8 cellular contexts compared by ENCODE assay signal in the genomic region with DNA sequence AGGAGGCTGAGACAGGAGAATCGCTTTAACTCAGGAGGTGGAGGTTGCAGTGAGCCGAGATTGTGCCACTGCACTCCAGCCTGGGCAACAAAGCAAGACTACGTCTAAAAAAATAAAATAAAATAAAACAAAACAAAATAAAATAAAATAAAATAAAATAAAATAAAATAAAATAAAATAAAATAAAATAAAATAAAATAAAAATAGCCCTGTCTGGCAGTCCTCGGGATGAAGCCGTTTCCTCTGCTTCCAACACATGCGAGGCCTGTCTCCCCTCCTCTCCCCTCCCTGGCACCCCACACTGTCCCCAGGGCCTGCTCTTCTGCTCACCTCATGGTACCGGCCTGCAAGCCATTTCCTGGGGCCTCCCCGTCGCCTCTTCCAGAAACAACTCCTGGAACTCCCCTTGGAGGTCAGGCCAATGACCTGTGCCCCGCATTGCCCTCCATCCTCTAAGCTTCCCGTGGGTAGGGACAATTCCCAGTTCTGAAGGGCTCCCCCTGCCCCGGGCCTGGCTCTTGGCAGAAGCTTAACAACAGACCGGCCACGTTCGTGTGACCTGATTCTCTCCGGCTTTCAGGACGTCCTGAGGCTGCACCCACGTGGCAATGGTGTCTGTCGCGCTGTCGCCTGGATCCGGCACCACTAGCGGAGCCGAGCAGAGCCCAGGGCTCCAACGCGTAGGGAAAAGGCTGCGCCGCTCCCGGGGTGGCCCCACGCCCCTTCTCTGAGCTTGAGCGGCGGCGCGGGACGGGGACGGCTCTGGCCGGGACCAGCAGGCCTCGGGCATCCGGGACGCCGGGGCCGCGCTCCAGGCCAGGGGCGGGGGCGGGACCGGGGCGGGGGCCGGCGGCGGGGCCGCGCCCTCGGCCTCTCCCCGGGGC. TPM values are rescaled to one million over a fixed set of nuclear protein-coding genes. Genes with fewer than 3 reads are reported as not detected.
A peak's percentile ranks its signal among the peaks of the same experiment; 100 is the strongest.
DNase-seq lines count a peak whose midpoint lies in the region; ATAC-seq and TF ChIP-seq lines count a peak whose summit lies in the region.

No MANE protein-coding gene starts in this region.

- 24 to 66% methylated on average over 10 to 26 of the region's 54 CpGs for WGBS in thyroid gland, 2 donors

- TF ChIP-seq POLR2A in thyroid gland (IDR thresholded peaks at IDR 0.05): peak in 1 of 2 donors; percentile 18

- H3K27ac Mint-ChIP-seq in Caco-2 (ENCODE audit: unreplicated experiment): peak overlapping the region; percentile 92

- H3K27ac ChIP-seq in thyroid gland: peak overlapping the region; percentile 36 to 69 (median 63)

- peaks cover 6% of the 10 kb centered on the region for H3K4me1 Mint-ChIP-seq in Caco-2 (ENCODE audit: low read depth, unreplicated experiment)

- H3K36me3 ChIP-seq in Caco-2 (ENCODE audit: control insufficient read depth, insufficient read depth, low read length) (no peaks in the 10 kb centered on the region), endocrine pancreas (ENCODE audit: control insufficient read depth, insufficient read depth, low read length) (no peaks in the 10 kb centered on the region), thyroid gland (no peaks in the 10 kb centered on the region)

- peak overlapping the region; percentile 83 for H3K4me3 ChIP-seq in Caco-2 (ENCODE audit: low read depth, low read length)
- peak overlapping the region; percentile 62 for H3K4me3 ChIP-seq in WI38 (ENCODE audit: low read depth, low read length)
- no peak overlapping the region for H3K4me3 ChIP-seq in endocrine pancreas (ENCODE audit: control insufficient read depth, insufficient read depth, low read length)
- peak overlapping the region; percentile 39 for H3K4me3 ChIP-seq in mononuclear cell (ENCODE audit: low read length)
- peak overlapping the region in 1 of 3 donors; percentile 32 for H3K4me3 ChIP-seq in thyroid gland (replicated peaks in 1 of 3)

- H3K9me3 ChIP-seq in Caco-2: no peaks in the 10 kb centered on the region
- no peaks in the 10 kb centered on the region for H3K9me3 ChIP-seq in endocrine pancreas (ENCODE audit: control insufficient read depth, low read length)
- H3K9me3 ChIP-seq in mononuclear cell (ENCODE audit: low read depth, low read length): no peaks in the 10 kb centered on the region
- H3K9me3 ChIP-seq in thyroid gland: no peaks in the 10 kb centered on the region

- DNase-seq in Caco-2 (peak; percentile 52 to 66), thyroid gland (peak; percentile 20 to 42)

- TSS peak; percentile 50 for BruUV-seq in Caco-2 (replicated peaks; lab: Mats Ljungman, UMichigan)

- H3K36me3 Mint-ChIP-seq in Caco-2 (ENCODE audit: insufficient read depth, unreplicated experiment): no peaks in the 10 kb centered on the region

- no peaks in the 10 kb centered on the region for H3K27me3 Mint-ChIP-seq in Caco-2 (ENCODE audit: insufficient read depth, unreplicated experiment)

- CTCF ChIA-PET in Caco-2 (lab: Charles Lee): interaction anchor here (1.0 kb wide), 1 partner anchor 62 kb away, joined by 4 read pairs; no protein-coding TSS in a partner anchor

- no peaks in the 10 kb centered on the region for H3K9me3 Mint-ChIP-seq in Caco-2 (ENCODE audit: unreplicated experiment)

- H3K9ac ChIP-seq in endocrine pancreas (ENCODE audit: control insufficient read depth, insufficient read depth, low read length): peak overlapping the region; percentile 2

- TF ChIP-seq CTCF in Caco-2 (IDR thresholded peaks at IDR 0.05; ENCODE audit: insufficient read depth in 1 of 2, low read depth in 1 of 2, low read length in 1 of 2, severe bottlenecking in 1 of 2, unreplicated experiment in 1 of 2) (no peak), WI38 (IDR thresholded peaks at IDR 0.05; ENCODE audit: low read depth, low read length) (no peak), thyroid gland (IDR thresholded peaks at IDR 0.05) (no peak)

- intact Hi-C loops in Caco-2 (cut with micrococcal nuclease; ENCODE audit: unreplicated experiment): no loop called here
- intact Hi-C loops in thyroid gland (cut with DNase I): no loop called here

- POLR2A ChIA-PET in Caco-2 (lab: Charles Lee): no interaction called here

- peak overlapping the region; percentile 95 for H3K4me3 Mint-ChIP-seq in Caco-2 (ENCODE audit: unreplicated experiment)

- H3K4me1 ChIP-seq in Caco-2: 0 out of 2 replicates have a peak, but pooled peaks cover 4% of the 10 kb centered on the region
- no peaks in the 10 kb centered on the region for H3K4me1 ChIP-seq in endocrine pancreas (ENCODE audit: control insufficient read depth, insufficient read depth, low read length)
- H3K4me1 ChIP-seq in mononuclear cell (ENCODE audit: insufficient read depth, low read length): peaks cover 36% of the 10 kb centered on the region
- peaks cover 4 to 13% of the 10 kb centered on the region in 2 donors for H3K4me1 ChIP-seq in thyroid gland

- ATAC-seq in HG02610 (IDR thresholded peaks at IDR 0.05; ENCODE audit: unreplicated experiment) (peak; percentile 26), HG02588 (IDR thresholded peaks at IDR 0.05; ENCODE audit: unreplicated experiment) (no peak), GM18867 (IDR thresholded peaks at IDR 0.05; ENCODE audit: unreplicated experiment) (no peak)

- H3K27me3 ChIP-seq in Caco-2 (replicated peaks; ENCODE audit: control insufficient read depth, insufficient read depth, low read length) (no peaks in the 10 kb centered on the region), endocrine pancreas (ENCODE audit: control insufficient read depth, insufficient read depth, low read length) (no peaks in the 10 kb centered on the region), mononuclear cell (ENCODE audit: insufficient read depth, low read length) (no peaks in the 10 kb centered on the region), thyroid gland (no peaks in the 10 kb centered on the region)

RNA-seq across cellular contexts. Expression of a gene that starts 0.5 kb away (rescaled TPM):
- total RNA-seq in Caco-2 (2022) (26.8 and 28.8 TPM in 2 replicates), mononuclear cell (23.3 TPM), thyroid gland (10 to 100 TPM in 2 of 4 donors, 1 to 10 TPM in 2; 6.7 to 34.9 (median 11.0) TPM)
